20 cellular contexts compared by ENCODE assay signal in genomic region chr9:38316166-38316765, GRCh38.
"Had no signal": no experiment of that assay in that cellular context is flagged by ENCODE, and none has a peak within 500 bp of the region (broad histone marks: within the 10 kb centered on the region; RNA-seq: fewer than 3 reads in every experiment).

No MANE protein-coding gene starts in this region.

- H3K9me3 ChIP-seq: gastroesophageal sphincter, neutrophil, right atrium auricular region, tibial nerve had no signal

- H3K27me3 ChIP-seq: gastroesophageal sphincter, right atrium auricular region had no signal

- H3K27ac ChIP-seq: dorsolateral prefrontal cortex, gastroesophageal sphincter, neutrophil, right atrium auricular region, skin epidermis, tibial nerve had no signal

- H3K4me1 ChIP-seq: tibial nerve had no signal

- H3K36me3 ChIP-seq: gastroesophageal sphincter, neutrophil, right atrium auricular region, tibial nerve had no signal

- DNase-seq: activated CD4-positive, alpha-beta T cell treated with anti-CD3 and anti-CD28 coated beads, Interleukin-2, amount 50 U/mL, for 1 hour; activated naive CD4-positive, alpha-beta T cell treated with anti-CD3 and anti-CD28 coated beads for 36 hours; activated naive CD8-positive, alpha-beta T cell treated with anti-CD3 and anti-CD28 coated beads, Interleukin-2, amount 50 U/mL, for 24 hours; aorta; erythroblast; midbrain; naive B cell; stimulated activated CD4-positive, alpha-beta T cell treated with anti-CD3 and anti-CD28 coated beads, Interleukin-4, amount 100 ng/mL, for 24 hours; stimulated activated naive CD4-positive, alpha-beta T cell treated with Interleukin-2 at 50 U/mL for 16 hours; T-helper 1 cell; T1000 had no signal

- ATAC-seq: activated CD4-positive, CD25-positive, alpha-beta regulatory T cell treated with anti-CD3 and anti-CD28 coated beads, Interleukin-2, amount 50 U/mL, for 24 hours; activated naive CD8-positive, alpha-beta T cell treated with anti-CD3 and anti-CD28 coated beads, Interleukin-2, amount 50 U/mL, for 24 hours; activated T-helper 17 cell treated with anti-CD3 and anti-CD28 coated beads, Interleukin-2, amount 50 U/mL, for 72 hours; gastroesophageal sphincter had no signal

- H3K4me3 ChIP-seq: dorsolateral prefrontal cortex, gastroesophageal sphincter, lung, right atrium auricular region, skin epidermis, tibial nerve had no signal
